ENCODE assay signal across 16 cellular contexts in genomic region chr20:50265245-50265946, GRCh38.
"Had no signal": no experiment of that assay in that cellular context is flagged by ENCODE, and none has a peak within 500 bp of the region (broad histone marks: within the 10 kb centered on the region; RNA-seq: fewer than 3 reads in every experiment).

No MANE protein-coding gene starts in this region.

- H3K9me3 ChIP-seq: esophagus squamous epithelium, sigmoid colon, testis had no signal

- H3K27ac Mint-ChIP-seq: activated naive CD8-positive, alpha-beta T cell treated with anti-CD3 and anti-CD28 coated beads for 36 hours; activated T-cell treated with anti-CD3 and anti-CD28 coated beads, Interleukin-2, amount 50 U/mL, for 24 hours; stimulated activated naive CD8-positive, alpha-beta T cell treated with anti-CD3 and anti-CD28 coated beads, Interleukin-15, Interleukin-2, amounts not matched to agents 100 ng/mL and 50 ng/mL, for 24 hours; T-cell had no signal

- H3K9me3 Mint-ChIP-seq: activated naive CD8-positive, alpha-beta T cell treated with anti-CD3 and anti-CD28 coated beads for 36 hours; activated T-cell treated with anti-CD3 and anti-CD28 coated beads, Interleukin-2, amount 50 U/mL, for 24 hours; nephron; stimulated activated naive CD8-positive, alpha-beta T cell treated with anti-CD3 and anti-CD28 coated beads, Interleukin-15, Interleukin-2, amounts not matched to agents 100 ng/mL and 50 ng/mL, for 24 hours; T-cell had no signal

- H3K4me1 Mint-ChIP-seq: T-cell had no signal

- H3K27ac ChIP-seq: foreskin keratinocyte, testis had no signal

- DNase-seq: activated CD4-positive, alpha-beta T cell treated with anti-CD3 and anti-CD28 coated beads for 48 hours; activated gamma-delta T cell treated with Interleukin-2 at 50 U/mL for 16 hours; activated naive CD8-positive, alpha-beta T cell treated with anti-CD3 and anti-CD28 coated beads for 36 hours; activated T-cell treated with anti-CD3 and anti-CD28 coated beads, Interleukin-2, amount 50 U/mL, for 24 hours; aorta; esophagus squamous epithelium; foreskin keratinocyte; head of caudate nucleus; left colon; sigmoid colon; stimulated activated CD4-positive, alpha-beta T cell treated with anti-CD3 and anti-CD28 coated beads, Interleukin-4, amount 100 ng/mL, for 1 hour; stimulated activated CD8-positive, alpha-beta memory T cell treated with anti-CD3 and anti-CD28 coated beads, Interleukin-4, amount 100 ng/mL, for 48 hours; T-cell; testis had no signal

- H3K4me3 ChIP-seq: esophagus squamous epithelium, sigmoid colon, testis had no signal

- H3K36me3 ChIP-seq: esophagus squamous epithelium, sigmoid colon had no signal

- H3K36me3 Mint-ChIP-seq: activated naive CD8-positive, alpha-beta T cell treated with anti-CD3 and anti-CD28 coated beads for 36 hours; T-cell had no signal

- H3K4me3 Mint-ChIP-seq: activated naive CD8-positive, alpha-beta T cell treated with anti-CD3 and anti-CD28 coated beads for 36 hours; activated T-cell treated with anti-CD3 and anti-CD28 coated beads, Interleukin-2, amount 50 U/mL, for 24 hours; nephron; stimulated activated naive CD8-positive, alpha-beta T cell treated with anti-CD3 and anti-CD28 coated beads, Interleukin-15, Interleukin-2, amounts not matched to agents 100 ng/mL and 50 ng/mL, for 24 hours; T-cell had no signal

- H3K27me3 ChIP-seq: esophagus squamous epithelium, foreskin keratinocyte, sigmoid colon, testis had no signal
